ENCODE assay signal across 9 cellular contexts in the genomic region with DNA sequence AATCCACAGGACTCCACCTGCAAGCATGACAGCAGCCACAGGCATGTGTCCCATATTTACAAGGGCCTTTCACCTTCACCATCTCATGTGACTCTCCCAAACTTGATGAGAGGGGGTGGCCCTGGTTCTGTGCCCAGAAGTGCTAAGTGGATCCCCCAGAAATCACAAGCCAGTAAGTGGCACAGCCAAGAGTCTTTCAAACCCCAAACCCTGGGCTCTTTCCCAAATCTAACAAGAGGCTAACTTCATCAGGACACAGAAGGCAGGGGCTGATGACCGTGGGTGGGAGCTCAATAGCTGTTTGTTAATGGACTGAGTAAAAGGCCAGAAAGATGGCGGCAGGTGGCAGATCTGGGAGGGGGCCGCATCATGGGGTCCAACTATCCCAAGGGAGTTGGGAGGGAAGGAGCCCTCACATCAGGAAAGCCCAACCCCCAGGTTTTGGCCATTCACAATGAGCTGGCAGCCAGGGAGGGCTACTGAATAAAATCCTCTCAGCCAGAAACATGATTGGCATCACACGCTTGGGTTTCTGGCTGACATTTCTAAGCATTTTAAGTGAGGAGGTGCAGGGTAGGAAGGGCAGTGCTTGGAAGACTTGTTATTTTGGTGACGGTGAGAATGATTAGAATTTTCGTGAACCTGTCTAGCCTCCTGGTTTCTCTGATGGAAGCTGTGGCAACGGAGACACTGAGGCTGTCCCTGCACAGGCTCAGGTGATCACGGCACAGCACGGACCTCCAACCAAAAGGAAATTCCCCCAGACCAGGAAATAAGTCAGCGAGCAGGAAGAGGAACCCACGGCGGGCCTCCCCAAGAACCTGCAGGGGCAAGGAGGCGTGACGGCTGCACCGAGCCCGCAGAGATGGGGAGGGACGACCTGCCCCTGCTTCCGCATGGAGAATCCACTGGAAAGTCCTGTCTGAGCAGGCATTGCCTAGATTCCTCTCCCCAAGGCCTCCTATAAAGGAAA.
DNase-seq lines count a peak whose midpoint lies in the region; ATAC-seq and TF ChIP-seq lines count a peak whose summit lies in the region.
"Had no signal": no experiment of that assay in that cellular context is flagged by ENCODE, and none has a peak within 500 bp of the region (broad histone marks: within the 10 kb centered on the region; RNA-seq: fewer than 3 reads in every experiment).

No MANE protein-coding gene starts in this region.

- peak overlapping the region; percentile 48 for H3K27ac ChIP-seq in temporal lobe (ENCODE audit: low read depth, low read length)

- peaks cover 97% of the 10 kb centered on the region for H3K4me1 Mint-ChIP-seq in activated CD4-positive, alpha-beta T cell treated with anti-CD3 and anti-CD28 coated beads, Interleukin-2, amount 10 ng/mL, durations not matched to agents 7 days and 5 days

- no peak overlapping the region for H3K4me3 ChIP-seq in epithelial cell of esophagus (ENCODE audit: low read length)

- CTCF ChIA-PET in activated CD4-positive, alpha-beta T cell treated with anti-CD3 and anti-CD28 coated beads, Interleukin-2, amount 10 ng/mL, durations not matched to agents 7 days and 5 days (lab: Charles Lee): interaction anchor here (0.6 kb wide), 1 partner anchor 15 kb away, joined by 3 read pairs; no protein-coding TSS in a partner anchor

- H3K36me3 Mint-ChIP-seq in activated CD4-positive, alpha-beta T cell treated with anti-CD3 and anti-CD28 coated beads, Interleukin-2, amount 10 ng/mL, durations not matched to agents 7 days and 5 days (ENCODE audit: low read depth): peaks cover 94% of the 10 kb centered on the region

- H3K27me3 Mint-ChIP-seq in activated CD4-positive, alpha-beta T cell treated with anti-CD3 and anti-CD28 coated beads, Interleukin-2, amount 10 ng/mL, durations not matched to agents 7 days and 5 days: no peaks in the 10 kb centered on the region

- H3K27ac Mint-ChIP-seq in activated CD4-positive, alpha-beta T cell treated with anti-CD3 and anti-CD28 coated beads, Interleukin-2, amount 10 ng/mL, durations not matched to agents 7 days and 5 days: peak overlapping the region; percentile 86

- peak; percentile 19 for ATAC-seq in HG03520 (IDR thresholded peaks at IDR 0.05; ENCODE audit: unreplicated experiment)

- POLR2A ChIA-PET in activated CD4-positive, alpha-beta T cell treated with anti-CD3 and anti-CD28 coated beads, Interleukin-2, amount 10 ng/mL, durations not matched to agents 7 days and 5 days (lab: Charles Lee): no interaction called here

- H3K9me3 Mint-ChIP-seq in activated CD4-positive, alpha-beta T cell treated with anti-CD3 and anti-CD28 coated beads, Interleukin-2, amount 10 ng/mL, durations not matched to agents 7 days and 5 days: peaks cover 7% of the 10 kb centered on the region

- no peak overlapping the region for H3K4me3 Mint-ChIP-seq in activated CD4-positive, alpha-beta T cell treated with anti-CD3 and anti-CD28 coated beads, Interleukin-2, amount 10 ng/mL, durations not matched to agents 7 days and 5 days

- peak; percentile 19 for DNase-seq in activated CD4-positive, alpha-beta T cell treated with anti-CD3 and anti-CD28 coated beads, Interleukin-2, amount 10 ng/mL, durations not matched to agents 7 days and 5 days
- no peak for DNase-seq in activated CD4-positive, alpha-beta T cell treated with anti-CD3 and anti-CD28 coated beads, Interleukin-2, amount 50 U/mL, for 1 hour
- peak; percentile 11 for DNase-seq in epithelial cell of esophagus (ENCODE audit: low read depth)
- no peak for DNase-seq in midbrain (lab: John Stamatoyannopoulos, UW)
- DNase-seq in NCI-H2171 treated with DMSO at 0.1 percent for 48 hours (lab: John Stamatoyannopoulos, UW): no peak
- no peak for DNase-seq in Kasumi-1 (lab: John Stamatoyannopoulos, UW)
- DNase-seq: retina had no signal

- no peak for TF ChIP-seq CTCF in epithelial cell of esophagus (IDR thresholded peaks at IDR 0.05; ENCODE audit: insufficient read depth, low read depth, low read length, missing control alignments)

Comparison
In these comparisons a context has a peak if more than half of its experiments do, and no peak if none do; other contexts are left out.
1. DNase-seq: peak in activated CD4-positive, alpha-beta T cell treated with anti-CD3 and anti-CD28 coated beads, Interleukin-2, amount 10 ng/mL, durations not matched to agents 7 days and 5 days (single experiment) and epithelial cell of esophagus (single experiment); none in activated CD4-positive, alpha-beta T cell treated with anti-CD3 and anti-CD28 coated beads, Interleukin-2, amount 50 U/mL, for 1 hour (single experiment), midbrain (single experiment), NCI-H2171 treated with DMSO at 0.1 percent for 48 hours (single experiment) and Kasumi-1 (0 of 2).